In the genomic region with DNA sequence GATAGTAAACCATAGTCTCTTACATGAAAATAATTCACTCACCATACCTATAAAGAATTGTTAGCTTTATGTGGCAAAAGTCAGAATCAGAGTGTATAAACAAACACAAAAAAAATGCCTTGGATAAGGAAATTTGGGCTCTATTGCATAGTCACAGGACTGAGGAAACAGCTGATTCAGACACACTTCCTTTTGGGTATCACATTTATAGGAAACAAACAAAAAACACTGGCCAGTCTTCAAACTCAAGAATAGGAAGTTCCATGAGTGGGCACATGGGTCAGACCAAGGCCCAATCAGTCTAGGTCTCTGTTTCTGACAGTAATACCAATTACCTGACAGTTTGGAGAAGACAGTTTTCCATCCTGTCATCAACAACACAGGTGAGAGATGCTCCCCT, we compare ENCODE assay signal across 21 cellular contexts. TPM values are rescaled to one million over a fixed set of nuclear protein-coding genes. Genes with fewer than 3 reads are reported as not detected.
DNase-seq lines count a peak whose midpoint lies in the region; ATAC-seq and TF ChIP-seq lines count a peak whose summit lies in the region.
"Had no signal": no experiment of that assay in that cellular context is flagged by ENCODE, and none has a peak within 500 bp of the region (broad histone marks: within the 10 kb centered on the region; RNA-seq: fewer than 3 reads in every experiment).

No MANE protein-coding gene starts in this region.

- intact Hi-C loops in heart right ventricle (cut with DNase I), result loop anchor here in 5 of 10 donors (10.0 kb wide), 4 partner anchors 116 to 276 kb away; a partner anchor contains a TSS
- intact Hi-C loops in left ventricle myocardium inferior (cut with micrococcal nuclease), result no loop called here
- intact Hi-C loops in upper lobe of right lung (cut with DNase I), result no loop called here

- H3K4me3 ChIP-seq in heart right ventricle, result no peak overlapping the region
- no peak overlapping the region for H3K4me3 ChIP-seq in left ventricle myocardium inferior
- no peak overlapping the region for H3K4me3 ChIP-seq in upper lobe of right lung
- H3K4me3 ChIP-seq: BLaER1 treated with 17β-estradiol and CSF1 and Interleukin-3, amounts not matched to agents 10 nM and 100 nM had no signal

- H3K36me3 ChIP-seq in heart right ventricle (peaks cover 0 to 54% (median 6%) of the 10 kb centered on the region in 9 donors), left ventricle myocardium inferior (peaks cover 20% of the 10 kb centered on the region), upper lobe of right lung (no peaks in the 10 kb centered on the region)

- H3K4me3 Mint-ChIP-seq in endothelial cell (ENCODE audit: unreplicated experiment), result no peak overlapping the region
- H3K4me3 Mint-ChIP-seq: CD8-positive, alpha-beta memory T cell had no signal

- no peaks in the 10 kb centered on the region for H3K9me3 ChIP-seq in heart right ventricle
- no peaks in the 10 kb centered on the region for H3K9me3 ChIP-seq in left ventricle myocardium inferior (replicated peaks)
- H3K9me3 ChIP-seq in upper lobe of right lung, result no peaks in the 10 kb centered on the region
- H3K9me3 ChIP-seq: BLaER1 treated with 17β-estradiol and CSF1 and Interleukin-3, amounts not matched to agents 10 nM and 100 nM had no signal

- ATAC-seq in heart right ventricle, result peak in 6 of 8 donors; percentile 33 to 75 (median 66)
- peak; percentile 51 for ATAC-seq in upper lobe of right lung
- no peak for ATAC-seq in HG02798 (IDR thresholded peaks at IDR 0.05; ENCODE audit: poor library complexity, unreplicated experiment)

- no peaks in the 10 kb centered on the region for H3K27me3 Mint-ChIP-seq in endothelial cell (ENCODE audit: unreplicated experiment)
- H3K27me3 Mint-ChIP-seq: CD8-positive, alpha-beta memory T cell had no signal

- peak overlapping the region; percentile 76 for H3K27ac Mint-ChIP-seq in endothelial cell (ENCODE audit: unreplicated experiment)
- H3K27ac Mint-ChIP-seq: CD8-positive, alpha-beta memory T cell had no signal

- H3K27ac ChIP-seq in heart right ventricle, result peak overlapping the region in 2 of 10 donors; percentile 22 to 42
- no peak overlapping the region for H3K27ac ChIP-seq in left ventricle myocardium inferior (replicated peaks)
- no peak overlapping the region for H3K27ac ChIP-seq in upper lobe of right lung

- H3K27me3 ChIP-seq in heart right ventricle (no peaks in the 10 kb centered on the region), left ventricle myocardium inferior (ENCODE audit: low read depth) (no peaks in the 10 kb centered on the region), upper lobe of right lung (no peaks in the 10 kb centered on the region)
- H3K27me3 ChIP-seq: BLaER1 treated with 17β-estradiol and CSF1 and Interleukin-3, amounts not matched to agents 10 nM and 100 nM had no signal

- TF ChIP-seq CTCF in heart right ventricle (IDR thresholded peaks at IDR 0.05) (no peak), left ventricle myocardium inferior (IDR thresholded peaks at IDR 0.05; ENCODE audit: borderline replicate concordance) (no peak), endothelial cell (IDR thresholded peaks at IDR 0.05; ENCODE audit: unreplicated experiment) (no peak), upper lobe of right lung (IDR thresholded peaks at IDR 0.05) (no peak)

- H3K9me3 Mint-ChIP-seq in endothelial cell (ENCODE audit: unreplicated experiment), result no peaks in the 10 kb centered on the region
- H3K9me3 Mint-ChIP-seq: CD8-positive, alpha-beta memory T cell had no signal

- peaks cover 6% of the 10 kb centered on the region for H3K36me3 Mint-ChIP-seq in endothelial cell (ENCODE audit: low read depth, unreplicated experiment)

- DNase-seq in heart right ventricle, result no peak
- DNase-seq in left ventricle myocardium inferior, result no peak
- no peak for DNase-seq in endothelial cell (ENCODE audit: low spot score)
- peak; percentile 85 to 87 for DNase-seq in lung microvascular endothelial cell (ENCODE audit: low read depth in 2 of 2)
- no peak for DNase-seq in upper lobe of right lung
- DNase-seq in NAMALWA (ENCODE audit: low spot score), result no peak
- DNase-seq in SW 1271 (lab: John Stamatoyannopoulos, UW), result no peak
- DNase-seq: CD8-positive, alpha-beta memory T cell; DMS79; HCEC 1CT; KG1; NCI-H1436 treated with DMSO at 0.1 percent for 48 hours; NCI-H2029 treated with DMSO at 0.1 percent for 48 hours; NCI-H2171 treated with DMSO at 0.1 percent for 48 hours; NCI-H446 treated with DMSO at 0.1 percent for 48 hours; NCI-H774; RPMI8226 had no signal

- peaks cover 18% of the 10 kb centered on the region for H3K4me1 Mint-ChIP-seq in endothelial cell (ENCODE audit: unreplicated experiment)

- peaks cover 0 to 29% (median 0%) of the 10 kb centered on the region in 9 donors for H3K4me1 ChIP-seq in heart right ventricle
- no peaks in the 10 kb centered on the region for H3K4me1 ChIP-seq in left ventricle myocardium inferior
- no peaks in the 10 kb centered on the region for H3K4me1 ChIP-seq in upper lobe of right lung

RNA-seq across cellular contexts. Expression of a gene that starts 8.0 kb away (rescaled TPM):
- 1 to 10 TPM; 1.7 to 5.5 (median 2.4) TPM for total RNA-seq in heart right ventricle
- 1 to 10 TPM; 2.3 to 8.3 TPM for polyA plus RNA-seq in heart right ventricle
- total RNA-seq in left ventricle myocardium inferior, result 2.7 TPM
- total RNA-seq in endothelial cell (ENCODE audit: unreplicated experiment), result 11.1 TPM
- 5.4 and 7.8 TPM in 2 replicates for total RNA-seq in lung microvascular endothelial cell
- 8.9 TPM for total RNA-seq in upper lobe of right lung

RNA-seq across cellular contexts. Expression of a gene that starts 23.9 kb away (rescaled TPM):
- total RNA-seq in heart right ventricle, result 100 to 1,000 TPM; 403 to 686 (median 439) TPM
- polyA plus RNA-seq in heart right ventricle, result 1,000 to 10,000 TPM in 1 of 2 donors, 100 to 1,000 TPM in 1; 335 to 2,223 TPM
- 498 TPM for total RNA-seq in left ventricle myocardium inferior
- 1,343 TPM for total RNA-seq in endothelial cell (ENCODE audit: unreplicated experiment)
- 1,609 and 1,971 TPM in 2 replicates for total RNA-seq in lung microvascular endothelial cell
- 966 TPM for total RNA-seq in upper lobe of right lung

RNA-seq across cellular contexts. Expression of a gene that starts 32.7 kb away (rescaled TPM):
- 1 to 10 TPM in 8 of 10 donors, under 1 TPM in 2; 0.83 to 4.2 (median 2.0) TPM for total RNA-seq in heart right ventricle
- polyA plus RNA-seq in heart right ventricle, result under 1 TPM; 0.23 to 0.95 TPM
- 1.1 TPM for total RNA-seq in left ventricle myocardium inferior
- not detected for total RNA-seq in endothelial cell (ENCODE audit: unreplicated experiment)
- total RNA-seq in lung microvascular endothelial cell, result not detected in 2 replicates
- total RNA-seq in upper lobe of right lung, result 14.0 TPM
- total RNA-seq: A172, G401 had no signal

Comparison
In these comparisons a context has a peak if more than half of its experiments do, and no peak if none do; other contexts are left out.
1. DNase-seq: peak in lung microvascular endothelial cell (2 of 2); none in heart right ventricle (0 of 2), left ventricle myocardium inferior (single experiment), endothelial cell (single experiment), upper lobe of right lung (single experiment), NAMALWA (single experiment) and SW 1271 (0 of 2).